Comparison of ENCODE assay signal across 31 cellular contexts in genomic region chr4:111880116-111880515, GRCh38.
DNase-seq lines count a peak whose midpoint lies in the region; TF ChIP-seq lines count a peak whose summit lies in the region.
"Had no signal": no experiment of that assay in that cellular context is flagged by ENCODE, and none has a peak within 500 bp of the region (broad histone marks: within the 10 kb centered on the region; RNA-seq: fewer than 3 reads in every experiment).

No MANE protein-coding gene starts in this region.

- intact Hi-C loops in MCF 10A (cut with micrococcal nuclease), result no loop called here

- peak; percentile 4 for DNase-seq in NOMO-1 treated with DMSO at 0.1 percent for 48 hours (lab: John Stamatoyannopoulos, UW; ENCODE audit: unreplicated experiment)
- no peak for DNase-seq in NOMO-1 treated with dmso at 0.1 percent for 144 hours (lab: John Stamatoyannopoulos, UW; ENCODE audit: unreplicated experiment)
- DNase-seq in NCI-H226, result peak; percentile 41
- DNase-seq in amniotic epithelial cell (ENCODE audit: low read depth), result peak; percentile 67
- no peak for DNase-seq in smooth muscle cell (lab: John Stamatoyannopoulos, UW; ENCODE audit: unreplicated experiment)
- DNase-seq in MCF 10A (ENCODE audit: unreplicated experiment), result no peak
- DNase-seq in osteoblast (ENCODE audit: insufficient read length, low spot score, missing footprints), result no peak
- no peak for DNase-seq in COLO668 (lab: John Stamatoyannopoulos, UW; ENCODE audit: unreplicated experiment)
- DNase-seq: Caco-2; CD4-positive, alpha-beta T cell; DMS 273 treated with DMSO at 0.1 percent for 48 hours; DMS79; EL; GDM1; GOT3; HCEC 1CT; Karpas-422; MV-4-11; NCI-H1105; NCI-H1436 treated with DMSO at 0.1 percent for 48 hours; NCI-H187 treated with DMSO at 0.1 percent for 48 hours; NCI-H446 treated with DMSO at 0.1 percent for 48 hours; NCI-H526 treated with DMSO at 0.1 percent for 48 hours; NK-92 treated with Interleukin-12 subunit alpha and Interleukin-12 subunit beta, amount 100 ng/mL, for 24 hours; Peyer's patch; SHP77 treated with DMSO at 0.1 percent for 48 hours; T-helper 17 cell had no signal

- TF ChIP-seq CTCF in smooth muscle cell (IDR thresholded peaks at IDR 0.05; ENCODE audit: borderline replicate concordance, insufficient read depth, poor library complexity, severe bottlenecking) (no peak), MCF 10A (IDR thresholded peaks at IDR 0.05; ENCODE audit: unreplicated experiment) (no peak), osteoblast (IDR thresholded peaks at IDR 0.05; ENCODE audit: extremely low read depth, low read depth, low read length) (no peak)

- H3K9ac ChIP-seq in smooth muscle cell (ENCODE audit: low read depth), result no peak overlapping the region
- H3K9ac ChIP-seq: BLaER1 had no signal

- H2AFZ ChIP-seq in smooth muscle cell (ENCODE audit: low read depth), result no peak overlapping the region
- no peak overlapping the region for H2AFZ ChIP-seq in osteoblast (ENCODE audit: low read length)

- H3K9me3 Mint-ChIP-seq in MCF 10A (ENCODE audit: unreplicated experiment), result no peaks in the 10 kb centered on the region
- H3K9me3 Mint-ChIP-seq: CD4-positive, alpha-beta T cell had no signal

- no peaks in the 10 kb centered on the region for H3K36me3 Mint-ChIP-seq in MCF 10A (ENCODE audit: insufficient read depth, unreplicated experiment)

- POLR2A ChIA-PET in MCF 10A (lab: Yijun Ruan, JAX), result no interaction called here

- H4K20me1 ChIP-seq in smooth muscle cell (ENCODE audit: low read depth) (no peaks in the 10 kb centered on the region), osteoblast (ENCODE audit: insufficient read depth, low read length) (no peaks in the 10 kb centered on the region)
- H4K20me1 ChIP-seq: BLaER1 had no signal

- peaks cover 24% of the 10 kb centered on the region for H3K4me1 ChIP-seq in smooth muscle cell (ENCODE audit: low read depth)
- H3K4me1 ChIP-seq in osteoblast (ENCODE audit: insufficient read depth, low read length), result no peaks in the 10 kb centered on the region
- H3K4me1 ChIP-seq: BLaER1, Caco-2, Peyer's patch had no signal

- H3K4me2 ChIP-seq in smooth muscle cell (peak overlapping the region; percentile 21), osteoblast (ENCODE audit: insufficient read depth, low read length) (no peak overlapping the region)
- H3K4me2 ChIP-seq: BLaER1 had no signal

- H3K4me3 ChIP-seq in smooth muscle cell (no peak overlapping the region), osteoblast (ENCODE audit: insufficient read depth, low read length) (no peak overlapping the region)
- H3K4me3 ChIP-seq: BLaER1, GM12878, Peyer's patch, SK-N-MC had no signal

- CTCF ChIA-PET in MCF 10A (lab: Yijun Ruan, JAX), result interaction anchor here (0.6 to 1.8 kb wide), 2 partner anchors 23 to 30 kb away, joined by 3 to 4 read pairs; no protein-coding TSS in a partner anchor

- H3K36me3 ChIP-seq in smooth muscle cell (ENCODE audit: low read depth) (no peaks in the 10 kb centered on the region), osteoblast (ENCODE audit: insufficient read depth, low read length) (no peaks in the 10 kb centered on the region)
- H3K36me3 ChIP-seq: BLaER1, Peyer's patch had no signal

- BruUV-seq in MCF 10A (replicated peaks; lab: Mats Ljungman, UMichigan), result no TSS peak

- H3K27ac ChIP-seq in smooth muscle cell (ENCODE audit: low read depth) (no peak overlapping the region), osteoblast (ENCODE audit: low read depth, low read length) (no peak overlapping the region)
- H3K27ac ChIP-seq: BLaER1, HL-60, Peyer's patch, SK-N-MC had no signal

- H3K27me3 ChIP-seq in smooth muscle cell (ENCODE audit: low read depth) (no peaks in the 10 kb centered on the region), osteoblast (ENCODE audit: insufficient read depth, low read length) (no peaks in the 10 kb centered on the region)
- H3K27me3 ChIP-seq: BLaER1, Peyer's patch had no signal

- H3K4me3 Mint-ChIP-seq in MCF 10A (ENCODE audit: unreplicated experiment), result no peak overlapping the region
- H3K4me3 Mint-ChIP-seq: CD4-positive, alpha-beta T cell; T-helper 17 cell had no signal

- H3K79me2 ChIP-seq in smooth muscle cell (ENCODE audit: low read depth) (no peaks in the 10 kb centered on the region), osteoblast (ENCODE audit: insufficient read depth, low read length) (no peaks in the 10 kb centered on the region)

- no peaks in the 10 kb centered on the region for H3K9me3 ChIP-seq in smooth muscle cell (replicated peaks; ENCODE audit: low read depth)
- H3K9me3 ChIP-seq in osteoblast (ENCODE audit: low read depth, low read length), result no peaks in the 10 kb centered on the region
- H3K9me3 ChIP-seq: BLaER1, Caco-2, Peyer's patch had no signal

- WGBS in smooth muscle cell (ENCODE audit: low lambda C conversion rate), result 31% methylated on average over 4 of the region's 4 CpGs

- H3K27me3 Mint-ChIP-seq in MCF 10A (ENCODE audit: insufficient read depth, unreplicated experiment), result peaks cover 57% of the 10 kb centered on the region
- H3K27me3 Mint-ChIP-seq: CD4-positive, alpha-beta T cell; T-helper 17 cell had no signal

- no peak overlapping the region for H3K27ac Mint-ChIP-seq in MCF 10A (ENCODE audit: low read depth, unreplicated experiment)
- H3K27ac Mint-ChIP-seq: CD4-positive, alpha-beta T cell; T-helper 17 cell had no signal

- peaks cover 7% of the 10 kb centered on the region for H3F3A ChIP-seq in smooth muscle cell (ENCODE audit: low read depth)

- no peaks in the 10 kb centered on the region for H3K4me1 Mint-ChIP-seq in MCF 10A (ENCODE audit: insufficient read depth, unreplicated experiment)
- H3K4me1 Mint-ChIP-seq: T-helper 17 cell had no signal

Comparison
In these comparisons a context has a peak if more than half of its experiments do, and no peak if none do; other contexts are left out.
1. DNase-seq: peak in NOMO-1 treated with DMSO at 0.1 percent for 48 hours (single experiment), NCI-H226 (single experiment) and amniotic epithelial cell (single experiment); none in NOMO-1 treated with dmso at 0.1 percent for 144 hours (single experiment), smooth muscle cell (single experiment), MCF 10A (single experiment), osteoblast (single experiment) and COLO668 (single experiment).